ENCODE assay signal across 8 cellular contexts in genomic region chr4:81472249-81473085, GRCh38. TPM values are rescaled to one million over a fixed set of nuclear protein-coding genes. Genes with fewer than 3 reads are reported as not detected.
DNase-seq lines count a peak whose midpoint lies in the region; ATAC-seq and TF ChIP-seq lines count a peak whose summit lies in the region.

No MANE protein-coding gene starts in this region.

- no peaks in the 10 kb centered on the region for H3K36me3 ChIP-seq in SK-N-MC (ENCODE audit: insufficient read depth, low read length)
- H3K36me3 ChIP-seq in liver (ENCODE audit: control insufficient read depth in 4 of 4, insufficient read depth in 3 of 4, low read depth in 1 of 4, low read length in 3 of 4), result no peaks in the 10 kb centered on the region

- no peaks in the 10 kb centered on the region for H3K9me3 Mint-ChIP-seq in stimulated activated memory B cell treated with anti-CD40 and anti-IgM and Interleukin-4, amounts not matched to agents 10 μg/mL and 1 μg/mL and 100 μg/mL, for 72 hours

- WGBS in liver, result 21% methylated on average over 12 of the region's 12 CpGs

- peak overlapping the region; percentile 84 for H3K4me3 Mint-ChIP-seq in stimulated activated memory B cell treated with anti-CD40 and anti-IgM and Interleukin-4, amounts not matched to agents 10 μg/mL and 1 μg/mL and 100 μg/mL, for 72 hours

- CTCF ChIA-PET in GM10248 (lab: Yijun Ruan, JAX), result interaction anchor here (0.8 to 5.6 kb wide), 12 partner anchors 9 to 796 kb away, joined by 3 to 40 read pairs (median 3); no protein-coding TSS in a partner anchor

- DNase-seq in GM10248 (ENCODE audit: extremely low spot score) (peak; percentile 41), KG1 (lab: John Stamatoyannopoulos, UW) (peak; percentile 77), SK-N-MC (ENCODE audit: low read depth, low spot score) (no peak), cerebellum (ENCODE audit: low spot score) (peak; percentile 10), T-helper 9 cell (no peak)

- H3K27ac ChIP-seq in SK-N-MC (peak overlapping the region; percentile 89), liver (ENCODE audit: low read depth in 1 of 2, low read length in 2 of 2) (peak overlapping the region; percentile 78 to 98)

- peak; percentile 75 to 79 for TF ChIP-seq RAD21 in liver (IDR thresholded peaks at IDR 0.05)

- H3K36me3 Mint-ChIP-seq in stimulated activated memory B cell treated with anti-CD40 and anti-IgM and Interleukin-4, amounts not matched to agents 10 μg/mL and 1 μg/mL and 100 μg/mL, for 72 hours, result no peaks in the 10 kb centered on the region

- H3K9ac ChIP-seq in SK-N-MC (ENCODE audit: insufficient read length) (peak overlapping the region; percentile 65), liver (ENCODE audit: low read depth in 1 of 2, low read length in 2 of 2) (peak overlapping the region; percentile 55 to 92)

- peak overlapping the region; percentile 87 for H3K27ac Mint-ChIP-seq in stimulated activated memory B cell treated with anti-CD40 and anti-IgM and Interleukin-4, amounts not matched to agents 10 μg/mL and 1 μg/mL and 100 μg/mL, for 72 hours

- H3K27me3 ChIP-seq in liver (ENCODE audit: control insufficient read depth in 4 of 4, insufficient read depth in 4 of 4, low read length in 3 of 4), result no peaks in the 10 kb centered on the region

- H3K4me3 ChIP-seq in SK-N-MC, result peak overlapping the region; percentile 98
- H3K4me3 ChIP-seq in liver (ENCODE audit: low read depth in 1 of 3, low read length in 3 of 3), result peak overlapping the region; percentile 28 to 95 (median 78)

- no peaks in the 10 kb centered on the region for H3K27me3 Mint-ChIP-seq in stimulated activated memory B cell treated with anti-CD40 and anti-IgM and Interleukin-4, amounts not matched to agents 10 μg/mL and 1 μg/mL and 100 μg/mL, for 72 hours

- H3K4me1 Mint-ChIP-seq in stimulated activated memory B cell treated with anti-CD40 and anti-IgM and Interleukin-4, amounts not matched to agents 10 μg/mL and 1 μg/mL and 100 μg/mL, for 72 hours, result peaks cover 44% of the 10 kb centered on the region

- no peaks in the 10 kb centered on the region for H3K9me3 ChIP-seq in SK-N-MC (ENCODE audit: low read depth, low read length)
- no peaks in the 10 kb centered on the region for H3K9me3 ChIP-seq in liver (ENCODE audit: control insufficient read depth in 4 of 4, low read length in 3 of 4)

- peak; percentile 53 for ATAC-seq in GM21723 (IDR thresholded peaks at IDR 0.05; ENCODE audit: unreplicated experiment)
- ATAC-seq in stimulated activated memory B cell treated with anti-CD40 and anti-IgM and Interleukin-4, amounts not matched to agents 10 μg/mL and 1 μg/mL and 100 μg/mL, for 72 hours, result no peak

- peaks cover 0 to 28% (median 19%) of the 10 kb centered on the region in 4 donors for H3K4me1 ChIP-seq in liver (ENCODE audit: control insufficient read depth in 4 of 4, insufficient read depth in 4 of 4, low read length in 3 of 4)

- peak; percentile 11 for TF ChIP-seq CTCF in GM10248 (IDR thresholded peaks at IDR 0.05; ENCODE audit: control extremely low read depth, extremely low read depth, low read depth, missing control alignments)
- TF ChIP-seq CTCF in liver (IDR thresholded peaks at IDR 0.05; ENCODE audit: low read depth, low read length, missing input control), result peak; percentile 32

- POLR2A ChIA-PET in GM10248 (lab: Yijun Ruan, JAX), result no interaction called here

TF ChIP-seq in liver, 16 proteins besides CTCF, POLR2A, EP300 and RAD21:
- TF ChIP-seq ATF3 (IDR thresholded peaks at IDR 0.05) (no peak), REST (IDR thresholded peaks at IDR 0.05) (no peak), GABPA (IDR thresholded peaks at IDR 0.05 in 1 of 2, conservative IDR thresholded peaks at IDR 0.05 in 1 of 2) (no peak), NR2F2 (IDR thresholded peaks at IDR 0.05) (no peak), FOXA1 (IDR thresholded peaks at IDR 0.05) (peak; percentile 36), HNF4G (IDR thresholded peaks at IDR 0.05) (no peak), FOXA2 (IDR thresholded peaks at IDR 0.05) (peak; percentile 41), ZBTB33 (IDR thresholded peaks at IDR 0.05) (no peak), EGR1 (IDR thresholded peaks at IDR 0.05; ENCODE audit: low read depth in 2 of 2) (no peak), RXRA (IDR thresholded peaks at IDR 0.05) (no peak), YY1 (IDR thresholded peaks at IDR 0.05) (no peak), JUND (IDR thresholded peaks at IDR 0.05) (no peak), SP1 (IDR thresholded peaks at IDR 0.05) (no peak), HNF4A (conservative IDR thresholded peaks at IDR 0.05) (peak in 1 of 2 donors; percentile 23), TAF1 (conservative IDR thresholded peaks at IDR 0.05) (no peak), MAX (IDR thresholded peaks at IDR 0.05) (no peak)
TF ChIP-seq in liver: peak in this region for 3.

RNA-seq across cellular contexts. Expression of gene RASGEF1B, which starts 0.8 kb away (rescaled TPM):
- total RNA-seq in cerebellum (40.9 TPM), liver (10 to 100 TPM in 1 of 2 donors, 1 to 10 TPM in 1; 8.9 to 57.4 TPM)
- polyA plus RNA-seq in liver, result 10 to 100 TPM; 12.6 to 51.6 TPM

Comparison
In these comparisons a context has a peak if more than half of its experiments do, and no peak if none do; other contexts are left out.
1. DNase-seq: peak in GM10248 (single experiment), KG1 (single experiment) and cerebellum (single experiment); none in SK-N-MC (single experiment) and T-helper 9 cell (single experiment).